ENCODE assay signal across 8 cellular contexts in genomic region chr3:151871639-151872468, GRCh38. TPM values are rescaled to one million over a fixed set of nuclear protein-coding genes. Genes with fewer than 3 reads are reported as not detected.
DNase-seq lines count a peak whose midpoint lies in the region; ATAC-seq and TF ChIP-seq lines count a peak whose summit lies in the region.

No MANE protein-coding gene starts in this region.

- no peaks in the 10 kb centered on the region for H3K9me3 Mint-ChIP-seq in neural crest cell

- H3K4me3 ChIP-seq in adipocyte (ENCODE audit: low read length) = no peak overlapping the region

- H3K9me3 ChIP-seq in adipocyte (ENCODE audit: control insufficient read depth, low read length) = no peaks in the 10 kb centered on the region

- no peak overlapping the region for H3K4me3 Mint-ChIP-seq in neural crest cell

- peak; percentile 89 for ATAC-seq in HG03457 (IDR thresholded peaks at IDR 0.05; ENCODE audit: unreplicated experiment)

- no peak for TF ChIP-seq CTCF in GM20000 (IDR thresholded peaks at IDR 0.05; ENCODE audit: extremely low read depth, missing control alignments)
- no peak for TF ChIP-seq CTCF in neural crest cell (conservative IDR thresholded peaks at IDR 0.05)

- peak overlapping the region; percentile 95 for H3K27ac Mint-ChIP-seq in neural crest cell (ENCODE audit: unreplicated experiment)

- no peaks in the 10 kb centered on the region for H3K36me3 ChIP-seq in adipocyte (ENCODE audit: control insufficient read depth, insufficient read depth, low read length, severe bottlenecking)

- no peaks in the 10 kb centered on the region for H3K27me3 ChIP-seq in adipocyte (replicated peaks; ENCODE audit: control insufficient read depth, insufficient read depth, low read length)

- DNase-seq in CD1c-positive myeloid dendritic cell (ENCODE audit: extremely low spot score) = peak; percentile 94
- DNase-seq in GM20000 (ENCODE audit: low spot score) = peak; percentile 38
- peak; percentile 21 for DNase-seq in adipocyte (ENCODE audit: low read depth)
- no peak for DNase-seq in neural crest cell (ENCODE audit: low read depth, low spot score)
- DNase-seq in NCI-H2081 (lab: John Stamatoyannopoulos, UW) = no peak
- DNase-seq in stimulated activated CD4-positive, alpha-beta T cell treated with anti-CD3 and anti-CD28 coated beads, Interleukin-4, amount 100 ng/mL, for 1 hour = no peak
- no peak for DNase-seq in stimulated activated CD8-positive, alpha-beta memory T cell treated with anti-CD3 and anti-CD28 coated beads, Interleukin-4, amount 100 ng/mL, for 48 hours

- peaks cover 17% of the 10 kb centered on the region for H3K4me1 Mint-ChIP-seq in neural crest cell

- no peaks in the 10 kb centered on the region for H3K36me3 Mint-ChIP-seq in neural crest cell (ENCODE audit: low read depth)

- no peaks in the 10 kb centered on the region for H3K27me3 Mint-ChIP-seq in neural crest cell (ENCODE audit: low read depth)

- H3K4me1 ChIP-seq in adipocyte (ENCODE audit: control insufficient read depth, insufficient read depth, low read length) = peaks cover 13% of the 10 kb centered on the region

- H3K9ac ChIP-seq in adipocyte (ENCODE audit: low read length) = no peak overlapping the region

RNA-seq across cellular contexts. Expression of gene SUCNR1, which starts 1.6 kb away (rescaled TPM):
- total RNA-seq in neural crest cell = not detected in 2 replicates

RNA-seq across cellular contexts. Expression of gene AADAC, which starts 57.9 kb away (rescaled TPM):
- not detected in 2 replicates for total RNA-seq in neural crest cell

Comparison
In these comparisons a context has a peak if more than half of its experiments do, and no peak if none do; other contexts are left out.
1. DNase-seq: peak in CD1c-positive myeloid dendritic cell (single experiment), GM20000 (single experiment) and adipocyte (single experiment); none in neural crest cell (single experiment), NCI-H2081 (0 of 2), stimulated activated CD4-positive, alpha-beta T cell treated with anti-CD3 and anti-CD28 coated beads, Interleukin-4, amount 100 ng/mL, for 1 hour (single experiment) and stimulated activated CD8-positive, alpha-beta memory T cell treated with anti-CD3 and anti-CD28 coated beads, Interleukin-4, amount 100 ng/mL, for 48 hours (single experiment).